ENCODE assay signal across 10 cellular contexts in genomic region chr16:19704321-19705130, GRCh38. TPM values are rescaled to one million over a fixed set of nuclear protein-coding genes. Genes with fewer than 3 reads are reported as not detected.
DNase-seq lines count a peak whose midpoint lies in the region; ATAC-seq and TF ChIP-seq lines count a peak whose summit lies in the region.
"Had no signal": no experiment of that assay in that cellular context is flagged by ENCODE, and none has a peak within 500 bp of the region (broad histone marks: within the 10 kb centered on the region; RNA-seq: fewer than 3 reads in every experiment).

No MANE protein-coding gene starts in this region.

- peaks cover 33% of the 10 kb centered on the region for H3K36me3 ChIP-seq in adipocyte (ENCODE audit: control insufficient read depth, insufficient read depth, low read length, severe bottlenecking)

- DNase-seq in CD1c-positive myeloid dendritic cell (ENCODE audit: extremely low spot score) (peak; percentile 17), adipocyte (ENCODE audit: low read depth) (peak; percentile 75), foreskin keratinocyte (peak in 1 of 2 donors; percentile 57), pulmonary artery endothelial cell (ENCODE audit: low read depth, low spot score) (peak; percentile 48), DMS53 (lab: John Stamatoyannopoulos, UW) (no peak), Ammon's horn (ENCODE audit: low spot score) (no peak)
- DNase-seq in stimulated activated naive CD8-positive, alpha-beta T cell treated with anti-CD3 and anti-CD28 coated beads, Interleukin-15, Interleukin-2, amounts not matched to agents 100 U/mL and 50 U/mL, for 24 hours, result no peak
- DNase-seq: DMS153 had no signal

- H3K9ac ChIP-seq in adipocyte (ENCODE audit: low read length), result peak overlapping the region; percentile 37

- H3K27ac ChIP-seq in foreskin keratinocyte, result no peak overlapping the region
- H3K27ac ChIP-seq: PC-9 had no signal

- H3K27me3 ChIP-seq in adipocyte (replicated peaks; ENCODE audit: control insufficient read depth, insufficient read depth, low read length), result no peaks in the 10 kb centered on the region
- H3K27me3 ChIP-seq in foreskin keratinocyte, result no peaks in the 10 kb centered on the region

- no peak for TF ChIP-seq CTCF in foreskin keratinocyte (conservative IDR thresholded peaks at IDR 0.05)

- ATAC-seq in foreskin keratinocyte (peak; percentile 48), HG02885 (IDR thresholded peaks at IDR 0.05; ENCODE audit: poor library complexity, unreplicated experiment) (no peak)
- ATAC-seq in stimulated activated naive CD8-positive, alpha-beta T cell treated with anti-CD3 and anti-CD28 coated beads, Interleukin-15, Interleukin-2, amounts not matched to agents 100 U/mL and 50 U/mL, for 24 hours, result no peak

- no peaks in the 10 kb centered on the region for H3K9me3 ChIP-seq in adipocyte (ENCODE audit: control insufficient read depth, low read length)

- H3K4me1 ChIP-seq in adipocyte (ENCODE audit: control insufficient read depth, insufficient read depth, low read length) (peaks cover 42% of the 10 kb centered on the region), foreskin keratinocyte (no peaks in the 10 kb centered on the region)

- H3K4me3 ChIP-seq in adipocyte (ENCODE audit: low read length), result peak overlapping the region; percentile 34
- H3K4me3 ChIP-seq: PC-9 had no signal

RNA-seq across cellular contexts. Expression of gene KNOP1, which starts 13.5 kb away (rescaled TPM):
- total RNA-seq in foreskin keratinocyte (39.0 and 44.4 TPM in 2 replicates), pulmonary artery endothelial cell (18.3 and 20.8 TPM in 2 replicates)
- polyA plus RNA-seq in foreskin keratinocyte, result 34.2 and 41.0 TPM in 2 replicates

RNA-seq across cellular contexts. Expression of gene IQCK, which starts 13.5 kb away (rescaled TPM):
- 8.8 and 8.9 TPM in 2 replicates for total RNA-seq in foreskin keratinocyte
- polyA plus RNA-seq in foreskin keratinocyte, result 5.7 and 6.6 TPM in 2 replicates
- 9.2 and 10.8 TPM in 2 replicates for total RNA-seq in pulmonary artery endothelial cell

Comparison
In these comparisons a context has a peak if more than half of its experiments do, and no peak if none do; other contexts are left out.
1. DNase-seq: peak in CD1c-positive myeloid dendritic cell (single experiment), adipocyte (single experiment) and pulmonary artery endothelial cell (single experiment); none in stimulated activated naive CD8-positive, alpha-beta T cell treated with anti-CD3 and anti-CD28 coated beads, Interleukin-15, Interleukin-2, amounts not matched to agents 100 U/mL and 50 U/mL, for 24 hours (single experiment), DMS53 (single experiment) and Ammon's horn (single experiment).